In genomic region chr11:67095214-67095507, GRCh38 we compare ENCODE assay signal across 19 cellular contexts. TPM values are rescaled to one million over a fixed set of nuclear protein-coding genes. Genes with fewer than 3 reads are reported as not detected.
"Had no signal": no experiment of that assay in that cellular context is flagged by ENCODE, and none has a peak within 500 bp of the region (broad histone marks: within the 10 kb centered on the region; RNA-seq: fewer than 3 reads in every experiment).

No MANE protein-coding gene starts in this region.

- H3K9me3 ChIP-seq: ascending aorta, colonic mucosa, gastrocnemius medialis, heart left ventricle, left lung, prostate gland, right atrium auricular region, tibial nerve, uterus had no signal

- H3K4me1 ChIP-seq: ascending aorta, colonic mucosa, gastrocnemius medialis, left lung, prostate gland, tibial nerve, uterus had no signal

- H3K9me3 Mint-ChIP-seq: activated naive CD4-positive, alpha-beta T cell treated with anti-CD3 and anti-CD28 coated beads, Interleukin-2, amount 10 ng/mL, durations not matched to agents 7 days and 5 days; central memory CD8-positive, alpha-beta T cell had no signal

- H3K27me3 ChIP-seq: ascending aorta, colonic mucosa, gastrocnemius medialis, heart left ventricle, left lung, right atrium auricular region, uterus had no signal

- H3K36me3 Mint-ChIP-seq: activated naive CD4-positive, alpha-beta T cell treated with anti-CD3 and anti-CD28 coated beads, Interleukin-2, amount 10 ng/mL, durations not matched to agents 7 days and 5 days had no signal

- ATAC-seq: activated CD4-positive, CD25-positive, alpha-beta regulatory T cell treated with anti-CD3 and anti-CD28 coated beads, Interleukin-2, amount 50 U/mL, for 24 hours; heart left ventricle had no signal

- H3K4me3 ChIP-seq: ascending aorta, colonic mucosa, gastrocnemius medialis, heart left ventricle, left lung, prostate gland, right atrium auricular region, tibial nerve, uterus had no signal

- H3K36me3 ChIP-seq: ascending aorta, colonic mucosa, gastrocnemius medialis, heart left ventricle, left lung, prostate gland, right atrium auricular region, tibial nerve, uterus had no signal

- H3K27me3 Mint-ChIP-seq: central memory CD8-positive, alpha-beta T cell had no signal

- H3K27ac Mint-ChIP-seq: activated naive CD4-positive, alpha-beta T cell treated with anti-CD3 and anti-CD28 coated beads, Interleukin-2, amount 10 ng/mL, durations not matched to agents 7 days and 5 days had no signal

- DNase-seq: activated CD8-positive, alpha-beta memory T cell treated with anti-CD3 and anti-CD28 coated beads for 24 hours; activated CD8-positive, alpha-beta memory T cell treated with anti-CD3 and anti-CD28 coated beads, Interleukin-2, amount 50 U/mL, for 48 hours; activated effector memory CD4-positive, alpha-beta T cell treated with Interleukin-2 at 50 U/mL for 16 hours; gastrocnemius medialis; heart left ventricle; left lung; midbrain; stimulated activated naive CD4-positive, alpha-beta T cell treated with Interleukin-2 at 50 U/mL for 16 hours; substantia nigra; uterus had no signal

- H3K4me3 Mint-ChIP-seq: activated naive CD4-positive, alpha-beta T cell treated with anti-CD3 and anti-CD28 coated beads, Interleukin-2, amount 10 ng/mL, durations not matched to agents 7 days and 5 days; central memory CD8-positive, alpha-beta T cell had no signal

- H3K27ac ChIP-seq: ascending aorta, colonic mucosa, gastrocnemius medialis, heart left ventricle, left lung, prostate gland, right atrium auricular region, tibial nerve, uterus had no signal

RNA-seq across cellular contexts. Expression of gene RHOD, which starts 38.5 kb away (rescaled TPM):
- polyA plus RNA-seq: neural cell had no signal
